Comparison of ENCODE assay signal across 1 cellular context in the genomic region with DNA sequence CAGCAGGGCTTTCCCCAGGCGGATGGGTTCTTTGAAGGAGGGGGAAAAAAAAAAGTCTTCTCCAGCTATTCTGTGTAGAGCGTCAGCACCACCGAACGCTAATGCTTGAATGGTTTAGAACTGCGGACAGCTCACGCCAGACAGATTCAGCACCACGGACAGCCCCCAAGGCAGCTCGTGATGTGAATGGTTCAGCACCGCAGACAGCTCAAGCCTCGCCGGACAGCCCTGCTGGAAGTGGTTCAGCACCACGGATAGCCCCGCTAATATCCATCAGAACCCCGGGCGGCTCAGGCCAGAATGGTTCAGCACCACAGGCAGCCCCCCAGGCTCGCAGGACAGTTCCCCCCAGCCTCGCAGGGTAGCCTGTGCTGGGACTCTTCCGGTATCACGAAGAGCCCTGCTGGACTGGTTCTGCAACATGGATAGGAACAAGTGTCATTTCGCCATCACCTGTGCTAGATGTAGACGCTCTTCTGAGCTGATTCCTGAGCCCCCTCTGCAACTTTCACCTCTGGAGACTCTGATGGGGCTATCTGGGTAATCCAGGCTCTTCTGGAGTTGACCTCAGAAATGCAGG.
A peak's percentile ranks its signal among the peaks of the same experiment; 100 is the strongest.
TF ChIP-seq lines count a peak whose summit lies in the region.

No MANE protein-coding gene starts in this region.

TF ChIP-seq in HEK293, 187 proteins besides CTCF, POLR2A, EP300 and RAD21 (continued from another document):
- TF ChIP-seq, protein P1, sequence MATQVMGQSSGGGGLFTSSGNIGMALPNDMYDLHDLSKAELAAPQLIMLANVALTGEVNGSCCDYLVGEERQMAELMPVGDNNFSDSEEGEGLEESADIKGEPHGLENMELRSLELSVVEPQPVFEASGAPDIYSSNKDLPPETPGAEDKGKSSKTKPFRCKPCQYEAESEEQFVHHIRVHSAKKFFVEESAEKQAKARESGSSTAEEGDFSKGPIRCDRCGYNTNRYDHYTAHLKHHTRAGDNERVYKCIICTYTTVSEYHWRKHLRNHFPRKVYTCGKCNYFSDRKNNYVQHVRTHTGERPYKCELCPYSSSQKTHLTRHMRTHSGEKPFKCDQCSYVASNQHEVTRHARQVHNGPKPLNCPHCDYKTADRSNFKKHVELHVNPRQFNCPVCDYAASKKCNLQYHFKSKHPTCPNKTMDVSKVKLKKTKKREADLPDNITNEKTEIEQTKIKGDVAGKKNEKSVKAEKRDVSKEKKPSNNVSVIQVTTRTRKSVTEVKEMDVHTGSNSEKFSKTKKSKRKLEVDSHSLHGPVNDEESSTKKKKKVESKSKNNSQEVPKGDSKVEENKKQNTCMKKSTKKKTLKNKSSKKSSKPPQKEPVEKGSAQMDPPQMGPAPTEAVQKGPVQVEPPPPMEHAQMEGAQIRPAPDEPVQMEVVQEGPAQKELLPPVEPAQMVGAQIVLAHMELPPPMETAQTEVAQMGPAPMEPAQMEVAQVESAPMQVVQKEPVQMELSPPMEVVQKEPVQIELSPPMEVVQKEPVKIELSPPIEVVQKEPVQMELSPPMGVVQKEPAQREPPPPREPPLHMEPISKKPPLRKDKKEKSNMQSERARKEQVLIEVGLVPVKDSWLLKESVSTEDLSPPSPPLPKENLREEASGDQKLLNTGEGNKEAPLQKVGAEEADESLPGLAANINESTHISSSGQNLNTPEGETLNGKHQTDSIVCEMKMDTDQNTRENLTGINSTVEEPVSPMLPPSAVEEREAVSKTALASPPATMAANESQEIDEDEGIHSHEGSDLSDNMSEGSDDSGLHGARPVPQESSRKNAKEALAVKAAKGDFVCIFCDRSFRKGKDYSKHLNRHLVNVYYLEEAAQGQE (tag by site-specific recombination; IDR thresholded peaks at IDR 0.05) = peak; percentile 100
- TF ChIP-seq ZNF174 (tag by site-specific recombination; IDR thresholded peaks at IDR 0.05) (no peak), ZNF792 (tag by site-specific recombination; IDR thresholded peaks at IDR 0.05) (no peak), ZNF274 (IDR thresholded peaks at IDR 0.05; ENCODE audit: low read length) (no peak), ZNF274 (tag by site-specific recombination; IDR thresholded peaks at IDR 0.05; ENCODE audit: borderline replicate concordance) (no peak), ZFP41 (tag by site-specific recombination; IDR thresholded peaks at IDR 0.05; ENCODE audit: borderline replicate concordance) (no peak), ZNF585B (tag by site-specific recombination; IDR thresholded peaks at IDR 0.05) (no peak), HOXD13 (CRISPR knock-in tag; IDR thresholded peaks at IDR 0.05; ENCODE audit: borderline replicate concordance) (peak; percentile 99), ZNF19 (tag by site-specific recombination; IDR thresholded peaks at IDR 0.05; ENCODE audit: low read depth) (no peak), ZNF184 (tag by site-specific recombination; IDR thresholded peaks at IDR 0.05) (no peak), ZNF202 (tag by site-specific recombination; IDR thresholded peaks at IDR 0.05; ENCODE audit: borderline replicate concordance) (no peak), WT1 (tag by site-specific recombination; IDR thresholded peaks at IDR 0.05) (no peak), ZNF157 (tag by site-specific recombination; IDR thresholded peaks at IDR 0.05) (no peak)
- TF ChIP-seq, protein P2, sequence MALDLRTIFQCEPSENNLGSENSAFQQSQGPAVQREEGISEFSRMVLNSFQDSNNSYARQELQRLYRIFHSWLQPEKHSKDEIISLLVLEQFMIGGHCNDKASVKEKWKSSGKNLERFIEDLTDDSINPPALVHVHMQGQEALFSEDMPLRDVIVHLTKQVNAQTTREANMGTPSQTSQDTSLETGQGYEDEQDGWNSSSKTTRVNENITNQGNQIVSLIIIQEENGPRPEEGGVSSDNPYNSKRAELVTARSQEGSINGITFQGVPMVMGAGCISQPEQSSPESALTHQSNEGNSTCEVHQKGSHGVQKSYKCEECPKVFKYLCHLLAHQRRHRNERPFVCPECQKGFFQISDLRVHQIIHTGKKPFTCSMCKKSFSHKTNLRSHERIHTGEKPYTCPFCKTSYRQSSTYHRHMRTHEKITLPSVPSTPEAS (tag by site-specific recombination; IDR thresholded peaks at IDR 0.05) = no peak
- TF ChIP-seq, protein P3, sequence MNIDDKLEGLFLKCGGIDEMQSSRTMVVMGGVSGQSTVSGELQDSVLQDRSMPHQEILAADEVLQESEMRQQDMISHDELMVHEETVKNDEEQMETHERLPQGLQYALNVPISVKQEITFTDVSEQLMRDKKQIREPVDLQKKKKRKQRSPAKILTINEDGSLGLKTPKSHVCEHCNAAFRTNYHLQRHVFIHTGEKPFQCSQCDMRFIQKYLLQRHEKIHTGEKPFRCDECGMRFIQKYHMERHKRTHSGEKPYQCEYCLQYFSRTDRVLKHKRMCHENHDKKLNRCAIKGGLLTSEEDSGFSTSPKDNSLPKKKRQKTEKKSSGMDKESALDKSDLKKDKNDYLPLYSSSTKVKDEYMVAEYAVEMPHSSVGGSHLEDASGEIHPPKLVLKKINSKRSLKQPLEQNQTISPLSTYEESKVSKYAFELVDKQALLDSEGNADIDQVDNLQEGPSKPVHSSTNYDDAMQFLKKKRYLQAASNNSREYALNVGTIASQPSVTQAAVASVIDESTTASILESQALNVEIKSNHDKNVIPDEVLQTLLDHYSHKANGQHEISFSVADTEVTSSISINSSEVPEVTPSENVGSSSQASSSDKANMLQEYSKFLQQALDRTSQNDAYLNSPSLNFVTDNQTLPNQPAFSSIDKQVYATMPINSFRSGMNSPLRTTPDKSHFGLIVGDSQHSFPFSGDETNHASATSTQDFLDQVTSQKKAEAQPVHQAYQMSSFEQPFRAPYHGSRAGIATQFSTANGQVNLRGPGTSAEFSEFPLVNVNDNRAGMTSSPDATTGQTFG (tag by site-specific recombination; IDR thresholded peaks at IDR 0.05; ENCODE audit: borderline replicate concordance) = no peak
- TF ChIP-seq, protein P4, sequence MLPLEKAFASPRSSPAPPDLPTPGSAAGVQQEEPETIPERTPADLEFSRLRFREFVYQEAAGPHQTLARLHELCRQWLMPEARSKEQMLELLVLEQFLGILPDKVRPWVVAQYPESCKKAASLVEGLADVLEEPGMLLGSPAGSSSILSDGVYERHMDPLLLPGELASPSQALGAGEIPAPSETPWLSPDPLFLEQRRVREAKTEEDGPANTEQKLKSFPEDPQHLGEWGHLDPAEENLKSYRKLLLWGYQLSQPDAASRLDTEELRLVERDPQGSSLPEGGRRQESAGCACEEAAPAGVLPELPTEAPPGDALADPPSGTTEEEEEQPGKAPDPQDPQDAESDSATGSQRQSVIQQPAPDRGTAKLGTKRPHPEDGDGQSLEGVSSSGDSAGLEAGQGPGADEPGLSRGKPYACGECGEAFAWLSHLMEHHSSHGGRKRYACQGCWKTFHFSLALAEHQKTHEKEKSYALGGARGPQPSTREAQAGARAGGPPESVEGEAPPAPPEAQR (tag by site-specific recombination; IDR thresholded peaks at IDR 0.05) = no peak
- TF ChIP-seq, protein P5, sequence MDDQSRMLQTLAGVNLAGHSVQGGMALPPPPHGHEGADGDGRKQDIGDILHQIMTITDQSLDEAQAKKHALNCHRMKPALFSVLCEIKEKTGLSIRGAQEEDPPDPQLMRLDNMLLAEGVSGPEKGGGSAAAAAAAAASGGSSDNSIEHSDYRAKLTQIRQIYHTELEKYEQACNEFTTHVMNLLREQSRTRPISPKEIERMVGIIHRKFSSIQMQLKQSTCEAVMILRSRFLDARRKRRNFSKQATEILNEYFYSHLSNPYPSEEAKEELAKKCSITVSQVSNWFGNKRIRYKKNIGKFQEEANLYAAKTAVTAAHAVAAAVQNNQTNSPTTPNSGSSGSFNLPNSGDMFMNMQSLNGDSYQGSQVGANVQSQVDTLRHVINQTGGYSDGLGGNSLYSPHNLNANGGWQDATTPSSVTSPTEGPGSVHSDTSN (CRISPR knock-in tag; IDR thresholded peaks at IDR 0.05) = peak; percentile 99
